In genomic region chr15:80967991-80968510, GRCh38 we compare ENCODE assay signal across 16 cellular contexts. TPM values are rescaled to one million over a fixed set of nuclear protein-coding genes. Genes with fewer than 3 reads are reported as not detected.
DNase-seq lines count a peak whose midpoint lies in the region; FAIRE-seq and TF ChIP-seq lines count a peak whose summit lies in the region.
"Had no signal": no experiment of that assay in that cellular context is flagged by ENCODE, and none has a peak within 500 bp of the region (broad histone marks: within the 10 kb centered on the region; RNA-seq: fewer than 3 reads in every experiment).

No MANE protein-coding gene starts in this region.

- no peaks in the 10 kb centered on the region for H3K27me3 Mint-ChIP-seq in astrocyte (ENCODE audit: low read depth, unreplicated experiment)

- H3K27ac Mint-ChIP-seq in astrocyte (ENCODE audit: unreplicated experiment), result no peak overlapping the region
- H3K27ac Mint-ChIP-seq: HFFc6 had no signal

- H3K36me3 Mint-ChIP-seq in astrocyte (ENCODE audit: low read depth, unreplicated experiment), result peaks cover 12% of the 10 kb centered on the region

- BruUV-seq in mammary epithelial cell (replicated peaks; lab: Mats Ljungman, UMichigan), result no TSS peak

- 93 to 97% methylated on average over 4 of the region's 4 CpGs for WGBS in mesodermal cell (ENCODE audit: insufficient coverage in 2 of 2), 2 experiments
- 100% methylated on average over 4 of the region's 4 CpGs for WGBS in mammary epithelial cell (ENCODE audit: low coverage, missing lambda C conversion rate)

- in situ Hi-C loops in mammary epithelial cell (cut with MboI; ENCODE audit: low sequenced_read_pairs in 2 of 2), result loop anchor here (10.0 to 25.0 kb wide), 2 partner anchors 403 to 506 kb away; no protein-coding TSS in a partner anchor

- no peak overlapping the region for H2AFZ ChIP-seq in astrocyte (ENCODE audit: low read depth, low read length)
- no peak overlapping the region for H2AFZ ChIP-seq in mammary epithelial cell (ENCODE audit: low read depth, low read length)

- TF ChIP-seq CTCF in astrocyte (IDR thresholded peaks at IDR 0.05; ENCODE audit: insufficient read depth, low read depth, low read length) (no peak), mammary epithelial cell (conservative IDR thresholded peaks at IDR 0.05 in 1 of 2, IDR thresholded peaks at IDR 0.05 in 1 of 2; ENCODE audit: extremely low read depth in 1 of 2, insufficient read depth in 1 of 2, low read depth in 1 of 2, low read length in 2 of 2) (no peak), dorsolateral prefrontal cortex (IDR thresholded peaks at IDR 0.05 in 54 of 56, conservative IDR thresholded peaks at IDR 0.05 in 2 of 56; ENCODE audit: low read depth in 1 of 56, partially characterized antibody in 56 of 56) (no peak)

- peaks cover 15% of the 10 kb centered on the region for H3K9me3 Mint-ChIP-seq in astrocyte (ENCODE audit: unreplicated experiment)

- no peaks in the 10 kb centered on the region for H3K79me2 ChIP-seq in astrocyte (ENCODE audit: insufficient read depth, low read length)
- no peaks in the 10 kb centered on the region for H3K79me2 ChIP-seq in mammary epithelial cell (ENCODE audit: insufficient read depth, low read length)

- H3K27me3 ChIP-seq in HUES6 (ENCODE audit: control insufficient read depth, insufficient read depth, low read length), result no peaks in the 10 kb centered on the region
- no peaks in the 10 kb centered on the region for H3K27me3 ChIP-seq in astrocyte (ENCODE audit: insufficient read depth, low read length)
- H3K27me3 ChIP-seq in stomach smooth muscle (ENCODE audit: control insufficient read depth in 1 of 2, insufficient read depth in 2 of 2, low read length in 2 of 2), result no peaks in the 10 kb centered on the region
- H3K27me3 ChIP-seq in mammary epithelial cell (ENCODE audit: insufficient read depth, low read length), result no peaks in the 10 kb centered on the region
- no peaks in the 10 kb centered on the region for H3K27me3 ChIP-seq in dorsolateral prefrontal cortex
- H3K27me3 ChIP-seq: Peyer's patch had no signal

- H3K9me3 ChIP-seq in HUES6 (ENCODE audit: control insufficient read depth, insufficient read depth, low read depth, low read length), result no peaks in the 10 kb centered on the region
- H3K9me3 ChIP-seq in astrocyte (ENCODE audit: insufficient read depth, low read depth, low read length), result no peaks in the 10 kb centered on the region
- no peaks in the 10 kb centered on the region for H3K9me3 ChIP-seq in mesodermal cell (ENCODE audit: control insufficient read depth, low read length)
- H3K9me3 ChIP-seq in stomach smooth muscle (ENCODE audit: control insufficient read depth in 2 of 2, low read length in 2 of 2), result no peaks in the 10 kb centered on the region
- no peaks in the 10 kb centered on the region for H3K9me3 ChIP-seq in mammary epithelial cell (replicated peaks; ENCODE audit: insufficient read depth, low read length)
- H3K9me3 ChIP-seq: Peyer's patch had no signal

- dilution Hi-C loops in mammary epithelial cell (cut with HindIII; ENCODE audit: low sequenced_read_pairs), result loop anchor here (5.0 to 10.0 kb wide), 3 partner anchors 76 to 396 kb away; no protein-coding TSS in a partner anchor

- H3K36me3 ChIP-seq in HUES6 (ENCODE audit: control insufficient read depth, insufficient read depth, low read length), result peaks cover 9% of the 10 kb centered on the region
- peaks cover 3% of the 10 kb centered on the region for H3K36me3 ChIP-seq in astrocyte (ENCODE audit: insufficient read depth, low read length)
- peaks cover 8% of the 10 kb centered on the region for H3K36me3 ChIP-seq in mesodermal cell (ENCODE audit: control insufficient read depth, insufficient read depth, low read length)
- H3K36me3 ChIP-seq in stomach smooth muscle (ENCODE audit: control insufficient read depth in 2 of 2, insufficient read depth in 2 of 2, low read length in 2 of 2), result peaks cover 0 to 7% of the 10 kb centered on the region in 2 donors
- no peaks in the 10 kb centered on the region for H3K36me3 ChIP-seq in mammary epithelial cell (ENCODE audit: insufficient read depth, low read length)

- intact Hi-C loops in mammary epithelial cell (cut with micrococcal nuclease) (no loop called here), dorsolateral prefrontal cortex (cut with DNase I) (loop anchor here in 1 of 2 donors (5.0 kb wide), 1 partner anchor 191 kb away; the partner anchor contains the start of gene CEMIP)

- no peak overlapping the region for H3K4me3 ChIP-seq in HUES6 (ENCODE audit: low read depth, low read length)
- H3K4me3 ChIP-seq in astrocyte (ENCODE audit: insufficient read depth, low read depth, low read length), result no peak overlapping the region
- H3K4me3 ChIP-seq in mesodermal cell (ENCODE audit: extremely low read depth, insufficient read depth, low read length, poor library complexity, severe bottlenecking), result no peak overlapping the region
- no peak overlapping the region for H3K4me3 ChIP-seq in stomach smooth muscle (ENCODE audit: low read length in 2 of 2)
- no peak overlapping the region for H3K4me3 ChIP-seq in mammary epithelial cell (replicated peaks in 1 of 3; ENCODE audit: insufficient read depth in 1 of 3, low read depth in 2 of 3, low read length in 3 of 3)
- no peak overlapping the region for H3K4me3 ChIP-seq in dorsolateral prefrontal cortex
- H3K4me3 ChIP-seq: Peyer's patch had no signal

- CTCF ChIA-PET in mammary epithelial cell (lab: Charles Lee; ENCODE audit: low non-redundant PET), result no interaction called here

- H3K27ac ChIP-seq in HUES6 (ENCODE audit: low read depth, low read length) (peak overlapping the region; percentile 63; the same call in 1 of the 2 replicates), astrocyte (ENCODE audit: low read depth, low read length) (no peak overlapping the region), mesodermal cell (ENCODE audit: low read depth, low read length, severe bottlenecking) (peak overlapping the region; percentile 85), stomach smooth muscle (ENCODE audit: low read length) (peak overlapping the region; percentile 33), mammary epithelial cell (ENCODE audit: insufficient read depth, low read depth, low read length) (no peak overlapping the region), dorsolateral prefrontal cortex (no peak overlapping the region)
- H3K27ac ChIP-seq: Peyer's patch had no signal

- no peak for FAIRE-seq in astrocyte (lab: Jason Lieb, UNC)
- FAIRE-seq: HepG2 had no signal

- H3K4me2 ChIP-seq in astrocyte (ENCODE audit: low read length) (peak overlapping the region; percentile 16), mammary epithelial cell (ENCODE audit: insufficient read depth, low read depth, low read length) (no peak overlapping the region)

- DNase-seq in astrocyte (ENCODE audit: low read depth) (no peak), mammary epithelial cell (no peak), mucosa of gallbladder (ENCODE audit: low spot score) (no peak), dorsolateral prefrontal cortex (no peak)
- DNase-seq: CD8-positive, alpha-beta memory T cell; GF-D8; Kasumi-1; NCI-H187 treated with DMSO at 0.1 percent for 48 hours; NCI-H2171; Peyer's patch; SHP77 had no signal

- H4K20me1 ChIP-seq in astrocyte (ENCODE audit: insufficient read depth, low read length), result peaks cover 26% of the 10 kb centered on the region
- peaks cover 4% of the 10 kb centered on the region for H4K20me1 ChIP-seq in mammary epithelial cell (ENCODE audit: insufficient read depth, low read length)

- H3K9ac ChIP-seq in HUES6 (ENCODE audit: low read length), result no peak overlapping the region
- H3K9ac ChIP-seq in astrocyte (ENCODE audit: low read length), result no peak overlapping the region
- H3K9ac ChIP-seq in stomach smooth muscle (ENCODE audit: low read length in 2 of 2), result no peak overlapping the region
- H3K9ac ChIP-seq in mammary epithelial cell (ENCODE audit: insufficient read depth, low read length), result no peak overlapping the region

- H3K4me3 Mint-ChIP-seq in astrocyte (ENCODE audit: unreplicated experiment), result no peak overlapping the region
- H3K4me3 Mint-ChIP-seq: CD8-positive, alpha-beta memory T cell; HFFc6 had no signal

- peaks cover 38% of the 10 kb centered on the region for H3K4me1 ChIP-seq in HUES6 (ENCODE audit: control insufficient read depth, insufficient read depth, low read length)
- H3K4me1 ChIP-seq in astrocyte (ENCODE audit: insufficient read depth, low read length), result peaks cover 8% of the 10 kb centered on the region
- H3K4me1 ChIP-seq in mesodermal cell (ENCODE audit: control insufficient read depth, insufficient read depth, low read length, poor library complexity, severe bottlenecking), result peaks cover 15% of the 10 kb centered on the region
- H3K4me1 ChIP-seq in stomach smooth muscle (ENCODE audit: control insufficient read depth, insufficient read depth, low read length), result peaks cover 12% of the 10 kb centered on the region
- no peaks in the 10 kb centered on the region for H3K4me1 ChIP-seq in mammary epithelial cell (ENCODE audit: insufficient read depth, low read length)
- H3K4me1 ChIP-seq: Peyer's patch had no signal

- H3K4me1 Mint-ChIP-seq in astrocyte (ENCODE audit: low read depth, unreplicated experiment), result peaks cover 12% of the 10 kb centered on the region

RNA-seq across cellular contexts. Expression of gene MESD, which starts 21.6 kb away (rescaled TPM):
- total RNA-seq in astrocyte (33.1 and 34.8 TPM in 2 replicates), mammary epithelial cell (10 to 100 TPM; 13.2 to 25.9 TPM), mucosa of gallbladder (30.7 TPM), dorsolateral prefrontal cortex (10 to 100 TPM; 16.9 to 41.5 (median 21.8) TPM)
- 25.5 TPM for polyA plus RNA-seq in mesodermal cell (2013, experiment 1 of 2)
- 26.4 TPM for polyA plus RNA-seq in mesodermal cell (2013, experiment 2 of 2)
- 15.7 TPM for polyA plus RNA-seq in mammary epithelial cell
- 26.1 TPM for polyA minus RNA-seq in mammary epithelial cell

RNA-seq across cellular contexts. Expression of gene TLNRD1, which starts 32.7 kb away (rescaled TPM):
- total RNA-seq in astrocyte (24.2 and 24.3 TPM in 2 replicates), mammary epithelial cell (10 to 100 TPM; 16.8 to 18.1 TPM), mucosa of gallbladder (26.0 TPM), dorsolateral prefrontal cortex (10 to 100 TPM; 10.3 to 20.4 (median 16.1) TPM)
- polyA plus RNA-seq in mesodermal cell (2013, experiment 1 of 2), result 24.6 TPM
- polyA plus RNA-seq in mesodermal cell (2013, experiment 2 of 2), result 19.4 TPM
- 10.0 TPM for polyA plus RNA-seq in mammary epithelial cell
- polyA minus RNA-seq in mammary epithelial cell, result 5.0 TPM

Comparison
In these comparisons a context has a peak if more than half of its experiments do, and no peak if none do; other contexts are left out.
1. H3K27ac ChIP-seq: peak in HUES6 (single experiment), mesodermal cell (single experiment) and stomach smooth muscle (single experiment); none in astrocyte (single experiment), mammary epithelial cell (single experiment) and dorsolateral prefrontal cortex (0 of 59).